ENCODE assay signal across 8 cellular contexts in the genomic region with DNA sequence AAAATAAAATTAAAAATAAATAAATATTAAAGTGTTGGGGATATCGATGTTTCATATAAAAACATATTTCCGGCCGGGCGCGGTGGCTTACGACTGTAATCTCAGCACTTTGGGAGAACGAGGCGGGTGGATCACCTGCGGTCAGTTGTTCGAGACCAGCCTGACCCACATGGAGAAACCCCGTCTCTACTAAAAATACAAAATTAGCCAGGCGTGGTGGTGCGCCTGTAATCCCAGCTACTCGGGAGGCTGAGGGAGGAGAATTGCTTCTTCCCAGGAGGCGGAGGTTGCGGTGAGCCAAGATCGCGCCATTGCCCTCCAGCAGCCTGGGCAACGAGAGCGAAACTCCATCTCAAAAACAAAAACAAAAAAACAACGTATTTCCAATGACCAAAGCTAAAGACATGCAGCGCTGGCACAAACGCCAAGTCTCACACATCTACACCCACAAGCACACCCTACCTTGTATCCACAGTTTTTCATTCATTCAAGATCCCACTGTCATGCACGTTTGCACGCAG. TPM values are rescaled to one million over a fixed set of nuclear protein-coding genes. Genes with fewer than 3 reads are reported as not detected.
DNase-seq lines count a peak whose midpoint lies in the region; ATAC-seq and TF ChIP-seq lines count a peak whose summit lies in the region.

No MANE protein-coding gene starts in this region.

- no peak overlapping the region for H2BK12ac ChIP-seq in trophoblast cell (ENCODE audit: low read length)

- ATAC-seq in T-cell (replicated peaks in 1 of 4) = no peak
- ATAC-seq in GM18498 (IDR thresholded peaks at IDR 0.05; ENCODE audit: unreplicated experiment) = no peak

- no peak for TF ChIP-seq CTCF in esophagus squamous epithelium (IDR thresholded peaks at IDR 0.05)

- peaks cover 9 to 16% (median 14%) of the 10 kb centered on the region in 3 donors for H3K9me3 Mint-ChIP-seq in T-cell

- peak overlapping the region; percentile 97 for H2AFZ ChIP-seq in trophoblast cell (ENCODE audit: insufficient read depth, low read length, poor library complexity)

- no peak overlapping the region for H2BK120ac ChIP-seq in trophoblast cell (ENCODE audit: insufficient read depth, low read length, poor library complexity)

- POLR2A ChIA-PET in T-cell (lab: Charles Lee) = interaction anchor here in 1 of 2 donors (0.8 kb wide), 1 partner anchor 132 kb away, joined by 3 read pairs; a partner anchor contains a TSS

- H3K4me1 ChIP-seq in ES-I3 (ENCODE audit: insufficient read depth, low read length) (no peaks in the 10 kb centered on the region), esophagus squamous epithelium (peaks cover 10 to 36% (median 10%) of the 10 kb centered on the region in 3 donors), trophoblast cell (ENCODE audit: control insufficient read depth in 1 of 2, insufficient read depth in 2 of 2, low read length in 2 of 2) (peaks cover 0 to 6% of the 10 kb centered on the region in 2 experiments)

- no peak overlapping the region for H2BK5ac ChIP-seq in trophoblast cell (ENCODE audit: low read depth, low read length, poor library complexity)

- H3K4me3 ChIP-seq in esophagus squamous epithelium = peak overlapping the region; percentile 66 to 88 (median 78)
- peak overlapping the region; percentile 83 for H3K4me3 ChIP-seq in trophoblast cell (ENCODE audit: low read depth, low read length)

- H3K9ac ChIP-seq in ES-I3 (ENCODE audit: low read depth, low read length) (peak overlapping the region; percentile 91), trophoblast cell (ENCODE audit: low read length) (no peak overlapping the region)

- H3K4ac ChIP-seq in trophoblast cell (ENCODE audit: low read depth, low read length) = no peak overlapping the region

- 43 to 53% methylated on average over 17 to 25 of the region's 25 CpGs for WGBS in esophagus squamous epithelium, 2 donors
- 100% methylated on average over 2 of the region's 25 CpGs for WGBS in trophoblast cell (ENCODE audit: extremely low coverage, insufficient coverage, insufficient read length)

- peak overlapping the region; percentile 82 for H4K12ac ChIP-seq in trophoblast cell (ENCODE audit: low read depth, low read length)

- H3K4me3 Mint-ChIP-seq in T-cell = peak overlapping the region in 2 of 3 donors; percentile 96 to 98

- no peak for TF ChIP-seq POLR2A in esophagus squamous epithelium (IDR thresholded peaks at IDR 0.05)

- intact Hi-C loops in esophagus squamous epithelium (cut with DNase I) = no loop called here

- H4K8ac ChIP-seq in trophoblast cell (ENCODE audit: low read depth, low read length) = peak overlapping the region; percentile 95

- H3K27me3 ChIP-seq in esophagus squamous epithelium (no peaks in the 10 kb centered on the region), trophoblast cell (ENCODE audit: insufficient read depth, low read length) (no peaks in the 10 kb centered on the region)

- H3K27ac Mint-ChIP-seq in T-cell = peak overlapping the region; percentile 89 to 93

- peak overlapping the region; percentile 23 for H3K18ac ChIP-seq in trophoblast cell (ENCODE audit: low read length)

- H3K14ac ChIP-seq in trophoblast cell (ENCODE audit: low read length) = no peak overlapping the region

- H2AK5ac ChIP-seq in trophoblast cell (ENCODE audit: low read length) = no peak overlapping the region

- H3K4me2 ChIP-seq in trophoblast cell (ENCODE audit: low read length) = peak overlapping the region; percentile 79

- H3K79me2 ChIP-seq in trophoblast cell (ENCODE audit: control insufficient read depth, insufficient read depth, low read length, poor library complexity) = peaks cover 11% of the 10 kb centered on the region

- DNase-seq in T-cell (no peak), esophagus squamous epithelium (lab: John Stamatoyannopoulos, UW) (no peak), trophoblast cell (no peak), iPS-NIHi11 (ENCODE audit: low spot score) (no peak), Kasumi-1 (lab: John Stamatoyannopoulos, UW) (no peak), HuH-7 (ENCODE audit: low spot score) (no peak)

- H3K27ac ChIP-seq in esophagus squamous epithelium (peak overlapping the region; percentile 79 to 96 (median 94)), trophoblast cell (ENCODE audit: low read depth, low read length) (peak overlapping the region; percentile 82)

- H3K36me3 ChIP-seq in ES-I3 (ENCODE audit: insufficient read depth, low read length) (no peaks in the 10 kb centered on the region; the same call in 1 of the 2 replicates), esophagus squamous epithelium (peaks cover 0 to 41% (median 0%) of the 10 kb centered on the region in 3 donors), trophoblast cell (ENCODE audit: control insufficient read depth in 1 of 2, insufficient read depth in 2 of 2, low read length in 2 of 2) (peaks cover 2 to 6% of the 10 kb centered on the region in 2 experiments)

- H3K9me3 ChIP-seq in ES-I3 (ENCODE audit: control insufficient read depth, insufficient read depth, low read length) (no peaks in the 10 kb centered on the region), esophagus squamous epithelium (peaks cover 0 to 22% (median 0%) of the 10 kb centered on the region in 3 donors), trophoblast cell (ENCODE audit: insufficient read depth, low read depth, low read length) (no peaks in the 10 kb centered on the region)

- H3K36me3 Mint-ChIP-seq in T-cell = peaks cover 20% of the 10 kb centered on the region

- peaks cover 40 to 46% (median 43%) of the 10 kb centered on the region in 3 donors for H3K4me1 Mint-ChIP-seq in T-cell

- CTCF ChIA-PET in T-cell (lab: Charles Lee) = no interaction called here

- H4K91ac ChIP-seq in trophoblast cell (ENCODE audit: low read depth, low read length) = peak overlapping the region; percentile 75

- H3K27me3 Mint-ChIP-seq in T-cell = no peaks in the 10 kb centered on the region

- H3K23ac ChIP-seq in trophoblast cell (ENCODE audit: low read length) = no peak overlapping the region

- H3K79me1 ChIP-seq in trophoblast cell (ENCODE audit: low read length) = peaks cover 13% of the 10 kb centered on the region

RNA-seq across cellular contexts. Expression of a gene that starts 0.9 kb away (rescaled TPM):
- total RNA-seq in T-cell (10 to 100 TPM in 2 of 5 donors, 1 to 10 TPM in 3; 5.6 to 10.8 (median 9.4) TPM), esophagus squamous epithelium (1 to 10 TPM in 2 of 4 donors, under 1 TPM in 2; 0.61 to 2.7 (median 1.1) TPM)
- 3.7 TPM in 2 replicates for polyA plus RNA-seq in trophoblast cell (2013)

RNA-seq across cellular contexts. Expression of a gene that starts 2.8 kb away (rescaled TPM):
- total RNA-seq in T-cell = 10 to 100 TPM in 4 of 5 donors, 1 to 10 TPM in 1; 8.6 to 14.6 (median 12.5) TPM
- 1 to 10 TPM; 2.2 to 7.2 (median 4.6) TPM for total RNA-seq in esophagus squamous epithelium
- polyA plus RNA-seq in trophoblast cell (2013) = 3.3 and 3.6 TPM in 2 replicates

RNA-seq across cellular contexts. Expression of a gene that starts 40.4 kb away (rescaled TPM):
- total RNA-seq in T-cell (10 to 100 TPM in 2 of 5 donors, 1 to 10 TPM in 3; 3.1 to 11.1 (median 8.6) TPM), esophagus squamous epithelium (1 to 10 TPM; 1.2 to 3.4 (median 2.0) TPM)
- 5.1 and 5.6 TPM in 2 replicates for polyA plus RNA-seq in trophoblast cell (2013)
